In the genomic region with DNA sequence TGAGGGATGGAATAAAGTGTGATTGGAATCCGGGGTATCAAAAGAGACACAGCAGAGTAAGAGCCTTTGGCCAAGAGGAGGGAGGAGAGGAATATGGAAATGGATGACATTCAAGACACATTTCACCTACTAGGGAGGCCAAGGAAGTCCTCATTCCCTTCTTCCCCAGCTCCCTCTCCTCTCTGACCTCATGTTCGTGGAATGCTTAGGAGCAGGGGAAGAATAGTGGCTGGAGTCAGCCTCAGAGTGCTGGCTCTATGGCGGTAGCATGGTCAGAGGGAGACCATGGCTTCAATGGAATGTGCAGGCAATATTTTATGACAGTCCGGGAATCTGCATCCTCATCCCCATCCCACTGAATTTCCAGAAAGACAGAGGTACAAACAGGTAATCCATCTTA, we compare ENCODE assay signal across 25 cellular contexts.
DNase-seq lines count a peak whose midpoint lies in the region; ATAC-seq, FAIRE-seq and TF ChIP-seq lines count a peak whose summit lies in the region.
"Had no signal": no experiment of that assay in that cellular context is flagged by ENCODE, and none has a peak within 500 bp of the region (broad histone marks: within the 10 kb centered on the region; RNA-seq: fewer than 3 reads in every experiment).

No MANE protein-coding gene starts in this region.

- TF ChIP-seq CTCF in HepG2 (CRISPR knock-in tag; IDR thresholded peaks at IDR 0.05), result no peak
- no peak for TF ChIP-seq CTCF in right lobe of liver (IDR thresholded peaks at IDR 0.05)

- WGBS in HepG2 (ENCODE audit: low lambda C conversion rate), result 3% methylated on average over 4 of the region's 4 CpGs
- 40% methylated on average over 4 of the region's 4 CpGs for WGBS in right lobe of liver (ENCODE audit: insufficient coverage, low coverage, low lambda C conversion rate, missing lambda C conversion rate)

- no peak overlapping the region for H2AFZ ChIP-seq in HepG2 (ENCODE audit: low read length)

- no peak for TF ChIP-seq EP300 in HepG2 (IDR thresholded peaks at IDR 0.05; ENCODE audit: low read depth in 2 of 2, low read length in 2 of 2)
- no peak for TF ChIP-seq EP300 in HepG2 (CRISPR knock-in tag; IDR thresholded peaks at IDR 0.05; ENCODE audit: borderline replicate concordance)

- no peaks in the 10 kb centered on the region for H3K27me3 ChIP-seq in HepG2 (ENCODE audit: control insufficient read depth in 1 of 2, insufficient read depth in 2 of 2, low read length in 2 of 2)
- no peaks in the 10 kb centered on the region for H3K27me3 ChIP-seq in right lobe of liver
- H3K27me3 ChIP-seq: SJCRH30, transverse colon had no signal

- no peak for DNase-seq in HepG2 (ENCODE audit: low spot score)
- no peak for DNase-seq in right lobe of liver
- peak; percentile 78 for DNase-seq in astrocyte of the hippocampus (ENCODE audit: low read depth, low spot score)
- DNase-seq in iPS-NIHi7 (ENCODE audit: extremely low spot score), result peak; percentile 60
- DNase-seq in NAMALWA (ENCODE audit: low spot score), result no peak
- DNase-seq in activated T-cell treated with anti-CD3 and anti-CD28 coated beads, Interleukin-2, amount 50 U/mL, for 4 hours, result no peak
- DNase-seq: activated CD8-positive, alpha-beta memory T cell treated with anti-CD3 and anti-CD28 coated beads, Interleukin-2, amount 50 U/mL, for 4 hours; activated gamma-delta T cell treated with Interleukin-2 at 50 U/mL for 16 hours; DMS153; immature natural killer cell; IMR-90; NCI-H2107; NCI-H69; OCI-M1; SJCRH30; stimulated activated CD4-positive, alpha-beta T cell treated with anti-CD3 and anti-CD28 coated beads, Interleukin-12 subunit alpha, Interleukin-12 subunit beta, amount 100 ng/mL, for 4 hours; transverse colon had no signal

- TF ChIP-seq POLR2A in HepG2 (IDR thresholded peaks at IDR 0.05; ENCODE audit: insufficient read depth in 1 of 2, low read depth in 2 of 2, low read length in 2 of 2) (no peak), right lobe of liver (IDR thresholded peaks at IDR 0.05) (no peak)

- no TSS peak for BruUV-seq in HepG2 (replicated peaks; lab: Mats Ljungman, UMichigan)

- no peak overlapping the region for H3K9ac ChIP-seq in HepG2 (ENCODE audit: insufficient read depth, low read depth, low read length)

- H3K36me3 Mint-ChIP-seq in activated T-cell treated with anti-CD3 and anti-CD28 coated beads, Interleukin-2, amount 50 U/mL, for 4 hours (ENCODE audit: insufficient read depth), result no peaks in the 10 kb centered on the region
- H3K36me3 Mint-ChIP-seq: immature natural killer cell; natural killer cell treated with Interleukin-12 subunit alpha and Interleukin-12 subunit beta and Interleukin-15 and Interleukin-18, amount 100 ng/mL, for 72 hours; stimulated activated effector memory CD8-positive, alpha-beta T cell treated with anti-CD3 and anti-CD28 coated beads, Interleukin-12 subunit alpha, Interleukin-12 subunit beta, amount 100 ng/mL, for 72 hours had no signal

- no peaks in the 10 kb centered on the region for H4K20me1 ChIP-seq in HepG2 (ENCODE audit: insufficient read depth, low read length)

- peaks cover 2% of the 10 kb centered on the region for H3K27me3 Mint-ChIP-seq in activated T-cell treated with anti-CD3 and anti-CD28 coated beads, Interleukin-2, amount 50 U/mL, for 4 hours (ENCODE audit: low read depth)

- no peak for FAIRE-seq in HepG2 (lab: Jason Lieb, UNC)

- TF ChIP-seq RAD21 in HepG2 (CRISPR knock-in tag; IDR thresholded peaks at IDR 0.05), result no peak

- no peaks in the 10 kb centered on the region for H3K79me2 ChIP-seq in HepG2 (ENCODE audit: insufficient read depth, low read length)

- H3K4me3 Mint-ChIP-seq in activated T-cell treated with anti-CD3 and anti-CD28 coated beads, Interleukin-2, amount 50 U/mL, for 4 hours, result no peak overlapping the region
- H3K4me3 Mint-ChIP-seq: immature natural killer cell; natural killer cell treated with Interleukin-12 subunit alpha and Interleukin-12 subunit beta and Interleukin-15 and Interleukin-18, amount 100 ng/mL, for 72 hours; stimulated activated effector memory CD8-positive, alpha-beta T cell treated with anti-CD3 and anti-CD28 coated beads, Interleukin-12 subunit alpha, Interleukin-12 subunit beta, amount 100 ng/mL, for 72 hours; T-helper 2 cell treated with Interferon-gamma antibody and Interleukin-4, amounts not matched to agents 5 μg/mL and 100 μg/mL, for 36 hours had no signal

- H3K27ac ChIP-seq in HepG2 (ENCODE audit: extremely low read length, insufficient read depth, low read length), result no peak overlapping the region
- H3K27ac ChIP-seq in right lobe of liver, result no peak overlapping the region
- H3K27ac ChIP-seq: 22Rv1, prostate gland, SJCRH30, transverse colon had no signal

- 0 out of 3 replicates have a peak, but pooled peaks have one; percentile 34 for ATAC-seq in HepG2
- no peak for ATAC-seq in right lobe of liver
- no peak for ATAC-seq in HG03354 (IDR thresholded peaks at IDR 0.05; ENCODE audit: poor library complexity, severe bottlenecking, unreplicated experiment)
- no peak for ATAC-seq in activated T-cell treated with anti-CD3 and anti-CD28 coated beads, Interleukin-2, amount 50 U/mL, for 4 hours
- ATAC-seq in GM18502 (IDR thresholded peaks at IDR 0.05; ENCODE audit: poor library complexity, unreplicated experiment), result no peak
- ATAC-seq: natural killer cell treated with Interleukin-12 subunit alpha and Interleukin-12 subunit beta and Interleukin-15 and Interleukin-18, amount 100 ng/mL, for 72 hours; stimulated activated effector memory CD8-positive, alpha-beta T cell treated with anti-CD3 and anti-CD28 coated beads, Interleukin-12 subunit alpha, Interleukin-12 subunit beta, amount 100 ng/mL, for 72 hours had no signal

- no peaks in the 10 kb centered on the region for H3K36me3 ChIP-seq in HepG2 (replicated peaks in 1 of 2; ENCODE audit: control insufficient read depth in 1 of 2, insufficient read depth in 2 of 2, low read length in 2 of 2)
- no peaks in the 10 kb centered on the region for H3K36me3 ChIP-seq in right lobe of liver
- H3K36me3 ChIP-seq: prostate gland, SJCRH30, transverse colon had no signal

- H3K4me3 ChIP-seq in HepG2 (replicated peaks in 1 of 3; ENCODE audit: insufficient read depth in 1 of 3, low read depth in 2 of 3, low read length in 3 of 3) (no peak overlapping the region), right lobe of liver (no peak overlapping the region)
- H3K4me3 ChIP-seq: lung, prostate gland, SJCRH30, transverse colon had no signal

- H3K9me3 ChIP-seq in HepG2 (ENCODE audit: low read length) (no peaks in the 10 kb centered on the region), right lobe of liver (no peaks in the 10 kb centered on the region)
- H3K9me3 ChIP-seq: prostate gland, SJCRH30, transverse colon had no signal

- in situ Hi-C loops in HepG2 (cut with HindIII; ENCODE audit: extremely low pct_ligation_motif_present, low pct_unique_long_range_greater_than_20kb), result no loop called here

- CTCF ChIA-PET in HepG2 (lab: Yijun Ruan, JAX; ENCODE audit: low intra/inter-chr PET ratio, low total read pairs), result no interaction called here

- POLR2A ChIA-PET in HepG2 (lab: Yijun Ruan, JAX), result no interaction called here

- H3K9me3 Mint-ChIP-seq in activated T-cell treated with anti-CD3 and anti-CD28 coated beads, Interleukin-2, amount 50 U/mL, for 4 hours, result no peaks in the 10 kb centered on the region
- H3K9me3 Mint-ChIP-seq: stimulated activated effector memory CD8-positive, alpha-beta T cell treated with anti-CD3 and anti-CD28 coated beads, Interleukin-12 subunit alpha, Interleukin-12 subunit beta, amount 100 ng/mL, for 72 hours; T-helper 2 cell treated with Interferon-gamma antibody and Interleukin-4, amounts not matched to agents 5 μg/mL and 100 μg/mL, for 36 hours had no signal

- no peaks in the 10 kb centered on the region for H3K4me1 Mint-ChIP-seq in activated T-cell treated with anti-CD3 and anti-CD28 coated beads, Interleukin-2, amount 50 U/mL, for 4 hours (ENCODE audit: low read depth)
- H3K4me1 Mint-ChIP-seq: immature natural killer cell; stimulated activated effector memory CD8-positive, alpha-beta T cell treated with anti-CD3 and anti-CD28 coated beads, Interleukin-12 subunit alpha, Interleukin-12 subunit beta, amount 100 ng/mL, for 72 hours had no signal

- intact Hi-C loops in HepG2 (cut with micrococcal nuclease; ENCODE audit: unreplicated experiment) (no loop called here), right lobe of liver (cut with DNase I) (no loop called here)

- H3K4me1 ChIP-seq in HepG2 (ENCODE audit: insufficient read depth, low read length) (no peaks in the 10 kb centered on the region), right lobe of liver (no peaks in the 10 kb centered on the region)
- H3K4me1 ChIP-seq: prostate gland, SJCRH30, transverse colon had no signal

- H3K4me2 ChIP-seq in HepG2 (ENCODE audit: low read depth, low read length), result no peak overlapping the region

TF ChIP-seq in HepG2, 621 proteins besides CTCF, POLR2A, EP300 and RAD21:
- no peak for TF ChIP-seq NPAS2 (CRISPR knock-in tag; IDR thresholded peaks at IDR 0.05; ENCODE audit: borderline replicate concordance)
- TF ChIP-seq ZNF468 (CRISPR knock-in tag; IDR thresholded peaks at IDR 0.05), result no peak
- TF ChIP-seq AGO2 (optimal IDR thresholded peaks at IDR 0.05; ENCODE audit: low read depth, low read length), result no peak
- TF ChIP-seq KDM5A (IDR thresholded peaks at IDR 0.05; ENCODE audit: borderline replicate concordance, low read length), result no peak
- no peak for TF ChIP-seq KAT7 (CRISPR knock-in tag; IDR thresholded peaks at IDR 0.05; ENCODE audit: borderline replicate concordance)
- TF ChIP-seq MZF1 (CRISPR knock-in tag; IDR thresholded peaks at IDR 0.05; ENCODE audit: borderline replicate concordance), result no peak
TF ChIP-seq in HepG2: peak in this region for 0.

Comparison
In these comparisons a context has a peak if more than half of its experiments do, and no peak if none do; other contexts are left out.
1. DNase-seq: peak in astrocyte of the hippocampus (single experiment) and iPS-NIHi7 (single experiment); none in HepG2 (single experiment), right lobe of liver (0 of 3), NAMALWA (single experiment) and activated T-cell treated with anti-CD3 and anti-CD28 coated beads, Interleukin-2, amount 50 U/mL, for 4 hours (single experiment).